Comparison of ENCODE assay signal across 15 cellular contexts in the genomic region with DNA sequence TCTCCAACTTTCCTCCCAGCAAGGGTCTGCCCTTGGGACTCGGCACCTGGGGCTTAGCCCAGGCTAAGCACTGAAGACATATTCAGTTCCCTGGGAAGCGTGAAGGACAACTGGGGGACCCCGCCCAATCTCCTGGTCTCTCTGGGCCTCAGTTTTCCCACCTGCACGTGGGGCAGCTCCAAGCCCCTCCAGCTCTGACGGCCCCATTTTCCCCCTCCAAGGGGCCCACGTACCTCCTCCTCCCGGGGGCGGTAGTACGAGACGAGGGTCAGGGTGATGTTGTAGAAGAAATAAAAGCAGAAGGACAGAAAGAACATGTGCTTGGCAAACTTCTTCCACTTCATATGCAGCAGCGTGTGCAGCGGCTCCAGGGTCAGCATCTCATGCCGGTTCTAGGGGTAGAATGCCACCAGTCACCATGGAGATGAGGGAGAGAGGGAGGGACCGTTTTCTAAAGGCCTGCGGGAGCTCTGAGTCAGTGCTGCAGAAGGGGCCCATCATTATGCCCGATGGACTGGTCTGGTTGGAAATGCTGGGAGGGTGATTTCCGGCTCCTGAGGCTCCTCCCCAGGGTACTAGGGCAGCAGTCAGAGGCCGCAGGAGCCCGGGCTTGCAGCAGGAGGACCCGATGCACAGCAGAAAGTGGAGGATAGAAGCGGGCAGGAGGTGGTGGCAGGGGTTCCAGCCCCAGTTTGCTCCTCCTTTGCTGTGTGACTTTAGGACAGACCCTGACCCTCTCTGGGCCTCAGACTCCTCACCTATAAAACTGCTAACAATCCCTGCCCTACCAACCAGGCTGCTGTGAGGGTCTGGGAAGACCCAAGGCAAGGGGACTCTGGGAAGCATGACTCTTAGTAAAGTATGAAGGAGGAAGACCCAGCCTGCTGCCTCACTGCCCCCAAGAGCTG. TPM values are rescaled to one million over a fixed set of nuclear protein-coding genes. Genes with fewer than 3 reads are reported as not detected.
A peak's percentile ranks its signal among the peaks of the same experiment; 100 is the strongest.
DNase-seq lines count a peak whose midpoint lies in the region; ATAC-seq and TF ChIP-seq lines count a peak whose summit lies in the region.
"Had no signal": no experiment of that assay in that cellular context is flagged by ENCODE, and none has a peak within 500 bp of the region (broad histone marks: within the 10 kb centered on the region; RNA-seq: fewer than 3 reads in every experiment).

No MANE protein-coding gene starts in this region.

- POLR2A ChIA-PET in Caco-2 (lab: Charles Lee) = no interaction called here

- H3K27me3 ChIP-seq in Caco-2 (replicated peaks; ENCODE audit: control insufficient read depth, insufficient read depth, low read length) (no peaks in the 10 kb centered on the region), endodermal cell (ENCODE audit: control insufficient read depth, insufficient read depth, low read length, poor library complexity, severe bottlenecking) (no peaks in the 10 kb centered on the region)
- H3K27me3 ChIP-seq: BLaER1 had no signal

- H3K4me1 Mint-ChIP-seq in Caco-2 (ENCODE audit: low read depth, unreplicated experiment) (peaks cover 22% of the 10 kb centered on the region), endodermal cell (peaks cover 27% of the 10 kb centered on the region)
- H3K4me1 Mint-ChIP-seq: activated CD4-positive, alpha-beta T cell treated with anti-CD3 and anti-CD28 coated beads, Interleukin-2, amount 10 ng/mL, durations not matched to agents 24 days and 14 days; activated T-helper 17 cell treated with anti-CD3 and anti-CD28 coated beads, Interleukin-2, amount 50 U/mL, for 72 hours had no signal

- H3K27ac Mint-ChIP-seq in Caco-2 (ENCODE audit: unreplicated experiment) = peak overlapping the region; percentile 97
- H3K27ac Mint-ChIP-seq in endodermal cell = peak overlapping the region; percentile 58
- H3K27ac Mint-ChIP-seq: activated CD4-positive, alpha-beta T cell treated with anti-CD3 and anti-CD28 coated beads, Interleukin-2, amount 10 ng/mL, durations not matched to agents 24 days and 14 days; activated T-helper 17 cell treated with anti-CD3 and anti-CD28 coated beads, Interleukin-2, amount 50 U/mL, for 72 hours; T-helper 1 cell treated with Interleukin-12 subunit alpha and Interleukin-12 subunit beta and Interleukin-4 antibody, amounts not matched to agents 30 μg/mL and 1 μg/mL, for 36 hours had no signal

- BruUV-seq in Caco-2 (replicated peaks; lab: Mats Ljungman, UMichigan) = TSS peak; percentile 57

- peaks cover 36% of the 10 kb centered on the region for H3K4me1 ChIP-seq in Caco-2
- H3K4me1 ChIP-seq in endodermal cell (ENCODE audit: control insufficient read depth, insufficient read depth, low read length) = peaks cover 23% of the 10 kb centered on the region

- H3K27ac ChIP-seq in endodermal cell (ENCODE audit: low read depth, low read length) = peak overlapping the region; percentile 68
- H3K27ac ChIP-seq: BLaER1 had no signal

- H3K9me3 Mint-ChIP-seq in Caco-2 (ENCODE audit: unreplicated experiment) (peaks cover 10% of the 10 kb centered on the region), endodermal cell (no peaks in the 10 kb centered on the region)
- H3K9me3 Mint-ChIP-seq: activated CD4-positive, alpha-beta T cell treated with anti-CD3 and anti-CD28 coated beads, Interleukin-2, amount 10 ng/mL, durations not matched to agents 24 days and 14 days; activated T-helper 17 cell treated with anti-CD3 and anti-CD28 coated beads, Interleukin-2, amount 50 U/mL, for 72 hours; T-helper 1 cell treated with Interleukin-12 subunit alpha and Interleukin-12 subunit beta and Interleukin-4 antibody, amounts not matched to agents 30 μg/mL and 1 μg/mL, for 36 hours had no signal

- intact Hi-C loops in Caco-2 (cut with micrococcal nuclease; ENCODE audit: unreplicated experiment) = no loop called here

- H3K36me3 ChIP-seq in Caco-2 (ENCODE audit: control insufficient read depth, insufficient read depth, low read length) (no peaks in the 10 kb centered on the region), endodermal cell (ENCODE audit: control insufficient read depth, insufficient read depth, low read length) (peaks cover 15% of the 10 kb centered on the region)
- H3K36me3 ChIP-seq: BLaER1 had no signal

- H3K9ac ChIP-seq in endodermal cell (ENCODE audit: extremely low read depth, low read length, poor library complexity, severe bottlenecking) = no peak overlapping the region
- H3K9ac ChIP-seq: BLaER1 had no signal

- no peak for TF ChIP-seq CTCF in Caco-2 (IDR thresholded peaks at IDR 0.05; ENCODE audit: insufficient read depth in 1 of 2, low read depth in 1 of 2, low read length in 1 of 2, severe bottlenecking in 1 of 2, unreplicated experiment in 1 of 2)
- TF ChIP-seq CTCF in endodermal cell (conservative IDR thresholded peaks at IDR 0.05) = no peak

- WGBS in endodermal cell (ENCODE audit: insufficient coverage in 1 of 2, insufficient read length in 1 of 2), 2 experiments = 47 to 81% methylated on average over 8 to 21 of the region's 21 CpGs

- H3K36me3 Mint-ChIP-seq in Caco-2 (ENCODE audit: insufficient read depth, unreplicated experiment) = peaks cover 22% of the 10 kb centered on the region
- H3K36me3 Mint-ChIP-seq in endodermal cell (ENCODE audit: low read depth) = peaks cover 21% of the 10 kb centered on the region

- CTCF ChIA-PET in Caco-2 (lab: Charles Lee) = interaction anchor here (0.6 kb wide), 1 partner anchor 18 kb away, joined by 3 read pairs; no protein-coding TSS in a partner anchor

- ATAC-seq in GM18907 (IDR thresholded peaks at IDR 0.05; ENCODE audit: unreplicated experiment) = no peak
- ATAC-seq: activated T-helper 17 cell treated with anti-CD3 and anti-CD28 coated beads, Interleukin-2, amount 50 U/mL, for 72 hours had no signal

- DNase-seq in Caco-2 (no peak), NCI-H2227 (lab: John Stamatoyannopoulos, UW; ENCODE audit: unreplicated experiment) (peak; percentile 67), endodermal cell (peak; percentile 64), occipital lobe (lab: John Stamatoyannopoulos, UW) (peak; percentile 20), SK-N-DZ (ENCODE audit: low spot score) (no peak), RKO (ENCODE audit: low spot score) (no peak), DMS 273 (lab: John Stamatoyannopoulos, UW; ENCODE audit: unreplicated experiment) (no peak)
- DNase-seq: activated CD4-positive, alpha-beta T cell treated with anti-CD3 and anti-CD28 coated beads, Interleukin-2, amount 10 ng/mL, durations not matched to agents 24 days and 14 days; GDM1; KBM-7; kidney glomerular epithelial cell had no signal

- H3K4me3 ChIP-seq in Caco-2 (ENCODE audit: low read depth, low read length) (no peak overlapping the region), endodermal cell (ENCODE audit: low read length) (no peak overlapping the region)
- H3K4me3 ChIP-seq: BLaER1 had no signal

- no peaks in the 10 kb centered on the region for H3K27me3 Mint-ChIP-seq in Caco-2 (ENCODE audit: insufficient read depth, unreplicated experiment)
- H3K27me3 Mint-ChIP-seq in endodermal cell (ENCODE audit: insufficient read depth) = no peaks in the 10 kb centered on the region
- H3K27me3 Mint-ChIP-seq: activated CD4-positive, alpha-beta T cell treated with anti-CD3 and anti-CD28 coated beads, Interleukin-2, amount 10 ng/mL, durations not matched to agents 24 days and 14 days had no signal

- peak overlapping the region; percentile 69 for H3K4me3 Mint-ChIP-seq in Caco-2 (ENCODE audit: unreplicated experiment)
- peak overlapping the region; percentile 17 for H3K4me3 Mint-ChIP-seq in endodermal cell
- H3K4me3 Mint-ChIP-seq: activated CD4-positive, alpha-beta T cell treated with anti-CD3 and anti-CD28 coated beads, Interleukin-2, amount 10 ng/mL, durations not matched to agents 24 days and 14 days; activated T-helper 17 cell treated with anti-CD3 and anti-CD28 coated beads, Interleukin-2, amount 50 U/mL, for 72 hours; T-helper 1 cell treated with Interleukin-12 subunit alpha and Interleukin-12 subunit beta and Interleukin-4 antibody, amounts not matched to agents 30 μg/mL and 1 μg/mL, for 36 hours had no signal

- H3K9me3 ChIP-seq in Caco-2 (no peaks in the 10 kb centered on the region), endodermal cell (ENCODE audit: control insufficient read depth, low read length) (no peaks in the 10 kb centered on the region)
- H3K9me3 ChIP-seq: BLaER1 had no signal

RNA-seq across cellular contexts. Expression of gene TRPV3, which starts 28.8 kb away (rescaled TPM):
- 8.4 and 8.9 TPM in 2 replicates for total RNA-seq in Caco-2 (2022)
- total RNA-seq in endodermal cell = 10 to 100 TPM in 1 of 2 donors, 1 to 10 TPM in 1; 6.2 to 11.3 TPM
- polyA plus RNA-seq in endodermal cell (2013, experiment 1 of 2) = 3.8 TPM
- polyA plus RNA-seq in endodermal cell (2013, experiment 2 of 2) = 3.8 TPM
- total RNA-seq in occipital lobe = 0.47 TPM
- 2.5 and 3.0 TPM in 2 replicates for polyA plus RNA-seq in SK-N-DZ (2014; cell fraction: cytosol; rRNA removed)
- 5.4 and 5.8 TPM in 2 replicates for polyA plus RNA-seq in SK-N-DZ (2014; cell fraction: nucleus; rRNA removed)

RNA-seq across cellular contexts. Expression of gene ASPA, which starts 53.1 kb away (rescaled TPM):
- 0.27 and 0.42 TPM in 2 replicates for total RNA-seq in Caco-2 (2022)
- total RNA-seq in endodermal cell = not detected
- not detected for polyA plus RNA-seq in endodermal cell (2013, experiment 1 of 2)
- polyA plus RNA-seq in endodermal cell (2013, experiment 2 of 2) = not detected
- total RNA-seq in occipital lobe = 1.4 TPM
- polyA plus RNA-seq in SK-N-DZ (2014; cell fraction: cytosol; rRNA removed) = not detected in 2 replicates
- polyA plus RNA-seq in SK-N-DZ (2014; cell fraction: nucleus; rRNA removed) = not detected in 2 replicates
- total RNA-seq: activated CD4-positive, alpha-beta T cell treated with anti-CD3 and anti-CD28 coated beads, Interleukin-2, amount 10 ng/mL, durations not matched to agents 24 days and 14 days had no signal

RNA-seq across cellular contexts. Expression of gene SPATA22, which starts 57.2 kb away (rescaled TPM):
- total RNA-seq in Caco-2 (2022) (not detected in 2 replicates), endodermal cell (not detected), occipital lobe (0.78 TPM)
- not detected for polyA plus RNA-seq in endodermal cell (2013, experiment 1 of 2)
- 0.17 TPM for polyA plus RNA-seq in endodermal cell (2013, experiment 2 of 2)
- 6.5 and 10.6 TPM in 2 replicates for polyA plus RNA-seq in SK-N-DZ (2014; cell fraction: cytosol; rRNA removed)
- polyA plus RNA-seq in SK-N-DZ (2014; cell fraction: nucleus; rRNA removed) = 6.4 and 7.6 TPM in 2 replicates
- total RNA-seq: activated CD4-positive, alpha-beta T cell treated with anti-CD3 and anti-CD28 coated beads, Interleukin-2, amount 10 ng/mL, durations not matched to agents 24 days and 14 days; activated T-helper 17 cell treated with anti-CD3 and anti-CD28 coated beads, Interleukin-2, amount 50 U/mL, for 72 hours had no signal

Comparison
In these comparisons a context has a peak if more than half of its experiments do, and no peak if none do; other contexts are left out.
1. DNase-seq: peak in NCI-H2227 (single experiment), endodermal cell (single experiment) and occipital lobe (single experiment); none in Caco-2 (0 of 2), SK-N-DZ (single experiment), RKO (single experiment) and DMS 273 (single experiment).